In genomic region chr1:174880171-174880570, GRCh38 we compare ENCODE assay signal across 23 cellular contexts.
"Had no signal": no experiment of that assay in that cellular context is flagged by ENCODE, and none has a peak within 500 bp of the region (broad histone marks: within the 10 kb centered on the region; RNA-seq: fewer than 3 reads in every experiment).

No MANE protein-coding gene starts in this region.

- H3K27ac ChIP-seq: KMS-11, RWPE1 had no signal

- H3K4me2 ChIP-seq: KMS-11, SK-N-SH had no signal

- DNase-seq: Kasumi-1; MM.1S; NCI-H1092 treated with DMSO at 0.1 percent for 48 hours; NCI-H1436; NCI-H187; NCI-H2029; NCI-H2081 treated with DMSO at 0.1 percent for 48 hours; NCI-H2171; NCI-H226; NCI-H446; NCI-H510A; NCI-H524 treated with DMSO at 0.1 percent for 48 hours; NCI-H69; NCI-H774; NK-92 treated with Interleukin-12 subunit alpha and Interleukin-12 subunit beta, amount 100 ng/mL, for 24 hours; PC-3; SHP77; SK-N-SH; SW 1271; T-cell had no signal

- H3K4me3 Mint-ChIP-seq: T-cell had no signal

- H3K9me3 Mint-ChIP-seq: T-cell had no signal

- H3K9ac ChIP-seq: KMS-11, SK-N-SH had no signal

- ATAC-seq: Panc1, PC-3, T-cell had no signal

- H3K9me3 ChIP-seq: SK-N-SH had no signal

- H3K27me3 Mint-ChIP-seq: T-cell had no signal

- H3K27ac Mint-ChIP-seq: T-cell had no signal
